In the genomic region with DNA sequence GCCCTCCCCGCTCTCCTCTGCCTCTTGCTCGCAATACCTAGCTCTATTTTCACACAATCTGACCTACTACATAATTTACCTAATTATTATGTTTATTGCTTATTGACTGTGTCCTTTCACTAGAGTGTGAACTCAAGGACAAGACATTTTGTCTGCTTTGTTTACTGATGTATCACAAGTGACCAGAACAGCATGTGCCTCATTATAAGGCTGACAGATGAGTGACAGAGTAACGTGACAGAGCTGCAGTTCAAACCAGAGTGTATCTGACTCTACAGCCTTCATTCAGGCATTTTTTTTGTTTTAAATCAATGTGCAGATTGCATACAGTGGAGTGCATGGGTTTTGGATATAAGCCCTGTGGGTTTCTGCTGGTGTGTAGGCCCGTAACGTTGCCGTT, we compare ENCODE assay signal across 22 cellular contexts.
DNase-seq lines count a peak whose midpoint lies in the region; ATAC-seq and TF ChIP-seq lines count a peak whose summit lies in the region.
"Had no signal": no experiment of that assay in that cellular context is flagged by ENCODE, and none has a peak within 500 bp of the region (broad histone marks: within the 10 kb centered on the region; RNA-seq: fewer than 3 reads in every experiment).

No MANE protein-coding gene starts in this region.

- H3K27me3 Mint-ChIP-seq in stimulated activated naive CD8-positive, alpha-beta T cell treated with anti-CD3 and anti-CD28 coated beads, Interleukin-15, Interleukin-2, amounts not matched to agents 100 ng/mL and 50 ng/mL, for 24 hours: no peaks in the 10 kb centered on the region

- peak overlapping the region; percentile 24 for H3K27ac Mint-ChIP-seq in stimulated activated naive CD8-positive, alpha-beta T cell treated with anti-CD3 and anti-CD28 coated beads, Interleukin-15, Interleukin-2, amounts not matched to agents 100 ng/mL and 50 ng/mL, for 24 hours
- H3K27ac Mint-ChIP-seq: GM23338 had no signal

- H3K27ac ChIP-seq in VCaP: peak overlapping the region; percentile 14
- H3K27ac ChIP-seq: PC-9, RWPE1 had no signal

- H3K4me1 Mint-ChIP-seq in stimulated activated naive CD8-positive, alpha-beta T cell treated with anti-CD3 and anti-CD28 coated beads, Interleukin-15, Interleukin-2, amounts not matched to agents 100 ng/mL and 50 ng/mL, for 24 hours (ENCODE audit: low read depth): peaks cover 54% of the 10 kb centered on the region
- H3K4me1 Mint-ChIP-seq: GM23338 had no signal

- peak; percentile 3 for DNase-seq in NCI-H146 (lab: John Stamatoyannopoulos, UW)
- DNase-seq in NCI-H146 treated with DMSO at 0.1 percent for 48 hours (lab: John Stamatoyannopoulos, UW; ENCODE audit: unreplicated experiment): no peak
- no peak for DNase-seq in stimulated activated naive CD8-positive, alpha-beta T cell treated with anti-CD3 and anti-CD28 coated beads, Interleukin-15, Interleukin-2, amounts not matched to agents 100 U/mL and 50 U/mL, for 24 hours
- no peak for DNase-seq in activated gamma-delta T cell treated with Interleukin-2 at 50 U/mL for 16 hours
- DNase-seq in stimulated activated CD4-positive, alpha-beta T cell treated with anti-CD3 and anti-CD28 coated beads, Interleukin-4, amount 100 ng/mL, for 24 hours: no peak
- DNase-seq: 8988T, Calu3, DMS53, EL, HCEC 1CT, NCI-H1092 treated with DMSO at 0.1 percent for 48 hours, NCI-H187, NCI-H2227 treated with DMSO at 0.1 percent for 48 hours, NCI-H510A treated with DMSO at 0.1 percent for 48 hours, PC-9, SIG-M5 had no signal

- no peak for TF ChIP-seq CTCF in VCaP (conservative IDR thresholded peaks at IDR 0.05)

- H3K4me3 Mint-ChIP-seq in stimulated activated naive CD8-positive, alpha-beta T cell treated with anti-CD3 and anti-CD28 coated beads, Interleukin-15, Interleukin-2, amounts not matched to agents 100 ng/mL and 50 ng/mL, for 24 hours: no peak overlapping the region
- H3K4me3 Mint-ChIP-seq: GM23338 had no signal

- H3K9me3 Mint-ChIP-seq in stimulated activated naive CD8-positive, alpha-beta T cell treated with anti-CD3 and anti-CD28 coated beads, Interleukin-15, Interleukin-2, amounts not matched to agents 100 ng/mL and 50 ng/mL, for 24 hours: peaks cover 3% of the 10 kb centered on the region
- H3K9me3 Mint-ChIP-seq: GM23338 had no signal

- no peak for ATAC-seq in stimulated activated naive CD8-positive, alpha-beta T cell treated with anti-CD3 and anti-CD28 coated beads, Interleukin-15, Interleukin-2, amounts not matched to agents 100 U/mL and 50 U/mL, for 24 hours
- no peak for ATAC-seq in GM19452 (IDR thresholded peaks at IDR 0.05; ENCODE audit: unreplicated experiment)
- ATAC-seq: GM12878, GM23338 had no signal

- H3K36me3 Mint-ChIP-seq in stimulated activated naive CD8-positive, alpha-beta T cell treated with anti-CD3 and anti-CD28 coated beads, Interleukin-15, Interleukin-2, amounts not matched to agents 100 ng/mL and 50 ng/mL, for 24 hours (ENCODE audit: low read depth): peaks cover 25% of the 10 kb centered on the region
